23 cellular contexts compared by ENCODE assay signal in the genomic region with DNA sequence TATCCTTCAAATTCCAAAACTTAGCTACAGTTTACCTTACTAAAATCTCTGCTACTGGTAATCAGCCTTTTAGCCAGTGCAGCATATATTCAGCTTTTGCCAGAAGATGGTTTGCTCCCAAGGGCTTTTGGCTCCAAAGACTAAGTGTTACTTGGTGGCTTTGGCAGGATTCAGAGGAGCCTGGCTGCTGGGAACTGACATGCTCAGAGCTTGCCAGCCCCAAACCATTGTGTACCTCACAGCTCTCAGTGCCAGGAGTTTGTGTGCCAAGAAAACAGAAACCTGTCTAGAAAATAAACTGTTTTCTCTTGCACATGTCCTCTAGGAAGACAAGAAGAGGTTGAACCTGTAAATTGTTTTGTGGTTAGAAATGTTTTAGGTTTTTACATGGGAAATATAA.
A peak's percentile ranks its signal among the peaks of the same experiment; 100 is the strongest.
DNase-seq lines count a peak whose midpoint lies in the region; ATAC-seq and TF ChIP-seq lines count a peak whose summit lies in the region.
"Had no signal": no experiment of that assay in that cellular context is flagged by ENCODE, and none has a peak within 500 bp of the region (broad histone marks: within the 10 kb centered on the region; RNA-seq: fewer than 3 reads in every experiment).

No MANE protein-coding gene starts in this region.

- H3K9me2 ChIP-seq in PC-9 (ENCODE audit: insufficient read depth), result no peaks in the 10 kb centered on the region

- peak; percentile 81 for ATAC-seq in Right ventricle myocardium inferior
- ATAC-seq: A549, T-helper 17 cell had no signal

- H3K9me3 ChIP-seq in left ventricle myocardium inferior (replicated peaks) (no peaks in the 10 kb centered on the region), thyroid gland (no peaks in the 10 kb centered on the region), PC-9 (ENCODE audit: insufficient read depth, low read depth) (no peaks in the 10 kb centered on the region)
- H3K9me3 ChIP-seq: A549, BLaER1, SJSA1, suprapubic skin, uterus had no signal

- H3K36me3 ChIP-seq in left ventricle myocardium inferior (no peaks in the 10 kb centered on the region), thyroid gland (no peaks in the 10 kb centered on the region), PC-9 (ENCODE audit: low read depth) (no peaks in the 10 kb centered on the region)
- H3K36me3 ChIP-seq: BLaER1, SJSA1, suprapubic skin, uterus, WERI-Rb-1 had no signal

- no peaks in the 10 kb centered on the region for H3K79me2 ChIP-seq in PC-9 (ENCODE audit: low read depth)

- TF ChIP-seq CTCF in left ventricle myocardium inferior (IDR thresholded peaks at IDR 0.05; ENCODE audit: borderline replicate concordance), result no peak
- no peak for TF ChIP-seq CTCF in thyroid gland (IDR thresholded peaks at IDR 0.05)
- no peak for TF ChIP-seq CTCF in PC-9 (conservative IDR thresholded peaks at IDR 0.05)

- H3K27ac ChIP-seq in left ventricle myocardium inferior (replicated peaks) (no peak overlapping the region), thyroid gland (no peak overlapping the region), PC-9 (no peak overlapping the region)
- H3K27ac ChIP-seq: A549, BLaER1, SJSA1, suprapubic skin, uterus, WERI-Rb-1 had no signal

- intact Hi-C loops in Right ventricle myocardium inferior (cut with DNase I) (no loop called here), left ventricle myocardium inferior (cut with micrococcal nuclease) (no loop called here), thyroid gland (cut with DNase I) (no loop called here), PC-9 (cut with micrococcal nuclease; ENCODE audit: unreplicated experiment) (no loop called here)

- DNase-seq in Right ventricle myocardium inferior (ENCODE audit: missing footprints) (no peak), left ventricle myocardium inferior (no peak), cerebellar cortex (ENCODE audit: low spot score) (peak; percentile 96), inferior parietal cortex (ENCODE audit: extremely low spot score) (peak; percentile 41), thyroid gland (peak; percentile 65 to 66), dedifferentiated amniotic fluid mesenchymal stem cell (ENCODE audit: extremely low spot score) (no peak), PC-9 (no peak), NCI-H510A treated with DMSO at 0.1 percent for 48 hours (lab: John Stamatoyannopoulos, UW) (no peak)
- DNase-seq: activated CD4-positive, alpha-beta T cell treated with anti-CD3 and anti-CD28 coated beads, Interleukin-2, amount 50 U/mL, for 4 hours; activated gamma-delta T cell treated with Interleukin-2 at 50 U/mL for 16 hours; erythroblast; foreskin melanocyte; NCI-H1417 treated with DMSO at 0.1 percent for 48 hours; NCI-H2171; retina; stimulated activated CD4-positive, alpha-beta T cell treated with anti-CD3 and anti-CD28 coated beads, Interleukin-12 subunit alpha, Interleukin-12 subunit beta, amount 100 ng/mL, for 4 hours; T-helper 17 cell; uterus; WERI-Rb-1 had no signal

- H2AFZ ChIP-seq in PC-9, result no peak overlapping the region

- no peak for TF ChIP-seq POLR2A in thyroid gland (IDR thresholded peaks at IDR 0.05)

- no peak overlapping the region for H3K4me2 ChIP-seq in PC-9
- H3K4me2 ChIP-seq: A549, BLaER1 had no signal

- no peak overlapping the region for H3K4me3 ChIP-seq in left ventricle myocardium inferior
- H3K4me3 ChIP-seq in thyroid gland (replicated peaks in 1 of 3), result no peak overlapping the region
- no peak overlapping the region for H3K4me3 ChIP-seq in PC-9
- H3K4me3 ChIP-seq: A549, BLaER1, SJSA1, suprapubic skin, uterus had no signal

- no peaks in the 10 kb centered on the region for H4K20me1 ChIP-seq in PC-9 (ENCODE audit: insufficient read depth)
- H4K20me1 ChIP-seq: BLaER1 had no signal

- H3F3A ChIP-seq in PC-9 (ENCODE audit: insufficient read depth, low read depth), result no peaks in the 10 kb centered on the region

- CTCF ChIA-PET in PC-9 (lab: Charles Lee), result interaction anchor here (0.6 kb wide), 1 partner anchor 1290 kb away, joined by 3 read pairs; no protein-coding TSS in a partner anchor

- H3K27me3 ChIP-seq in left ventricle myocardium inferior (ENCODE audit: low read depth), result no peaks in the 10 kb centered on the region
- no peaks in the 10 kb centered on the region for H3K27me3 ChIP-seq in thyroid gland
- no peaks in the 10 kb centered on the region for H3K27me3 ChIP-seq in PC-9 (ENCODE audit: insufficient read depth, low read depth)
- H3K27me3 ChIP-seq: BLaER1, SJSA1, suprapubic skin, uterus had no signal

- POLR2A ChIA-PET in PC-9 (lab: Charles Lee; ENCODE audit: unreplicated experiment), result no interaction called here

- H3K4me1 ChIP-seq in left ventricle myocardium inferior, result peaks cover 5% of the 10 kb centered on the region
- peaks cover 0 to 11% of the 10 kb centered on the region in 2 donors for H3K4me1 ChIP-seq in thyroid gland
- no peaks in the 10 kb centered on the region for H3K4me1 ChIP-seq in PC-9 (replicated peaks; ENCODE audit: insufficient read depth)
- H3K4me1 ChIP-seq: A549, BLaER1, SJSA1, suprapubic skin, uterus had no signal

- no TSS peak for BruUV-seq in PC-9 (replicated peaks; lab: Mats Ljungman, UMichigan)

Comparison
In these comparisons a context has a peak if more than half of its experiments do, and no peak if none do; other contexts are left out.
1. DNase-seq: peak in cerebellar cortex (single experiment), inferior parietal cortex (single experiment) and thyroid gland (2 of 2); none in Right ventricle myocardium inferior (single experiment), left ventricle myocardium inferior (single experiment), dedifferentiated amniotic fluid mesenchymal stem cell (single experiment), PC-9 (0 of 2) and NCI-H510A treated with DMSO at 0.1 percent for 48 hours (single experiment).